25 cellular contexts compared by ENCODE assay signal in genomic region chr20:24157213-24157612, GRCh38.
DNase-seq lines count a peak whose midpoint lies in the region; ATAC-seq and TF ChIP-seq lines count a peak whose summit lies in the region.
"Had no signal": no experiment of that assay in that cellular context is flagged by ENCODE, and none has a peak within 500 bp of the region (broad histone marks: within the 10 kb centered on the region; RNA-seq: fewer than 3 reads in every experiment).

No MANE protein-coding gene starts in this region.

- no peaks in the 10 kb centered on the region for H3K4me1 ChIP-seq in right cardiac atrium (ENCODE audit: control insufficient read depth, insufficient read depth, low read length)
- H3K4me1 ChIP-seq: BE2C, upper lobe of left lung had no signal

- CTCF ChIA-PET in GM10248 (lab: Yijun Ruan, JAX) = interaction anchor here (1.3 kb wide), 1 partner anchor 12 kb away, joined by 3 read pairs; no protein-coding TSS in a partner anchor

- H3K27ac ChIP-seq in right cardiac atrium (ENCODE audit: low read length) = no peak overlapping the region
- H3K27ac ChIP-seq: skin epidermis, upper lobe of left lung, VCaP had no signal

- peaks cover 15% of the 10 kb centered on the region for H3K27me3 Mint-ChIP-seq in activated naive CD8-positive, alpha-beta T cell treated with anti-CD3 and anti-CD28 coated beads, Interleukin-2, amount 10 ng/mL, durations not matched to agents 7 days and 5 days
- H3K27me3 Mint-ChIP-seq in activated naive CD8-positive, alpha-beta T cell treated with anti-CD3 and anti-CD28 coated beads, Interleukin-2, amount 50 U/mL, for 24 hours = peaks cover 3% of the 10 kb centered on the region
- peaks cover 12 to 24% of the 10 kb centered on the region in 2 donors for H3K27me3 Mint-ChIP-seq in effector memory CD8-positive, alpha-beta T cell

- intact Hi-C loops in right cardiac atrium (cut with DNase I) = loop anchor here in 1 of 4 donors (5.0 to 10.0 kb wide), 2 partner anchors 628 to 760 kb away; no protein-coding TSS in a partner anchor

- H3K27me3 ChIP-seq in right cardiac atrium (ENCODE audit: control insufficient read depth, insufficient read depth) = no peaks in the 10 kb centered on the region
- H3K27me3 ChIP-seq: BE2C, upper lobe of left lung had no signal

- POLR2A ChIA-PET in activated naive CD8-positive, alpha-beta T cell treated with anti-CD3 and anti-CD28 coated beads, Interleukin-2, amount 10 ng/mL, durations not matched to agents 7 days and 5 days (lab: Charles Lee) = no interaction called here
- POLR2A ChIA-PET in GM10248 (lab: Yijun Ruan, JAX) = no interaction called here

- DNase-seq in activated naive CD8-positive, alpha-beta T cell treated with anti-CD3 and anti-CD28 coated beads, Interleukin-2, amount 10 ng/mL, durations not matched to agents 7 days and 5 days = no peak
- no peak for DNase-seq in activated naive CD8-positive, alpha-beta T cell treated with anti-CD3 and anti-CD28 coated beads, Interleukin-2, amount 50 U/mL, for 24 hours
- DNase-seq in SK-MEL-5 (ENCODE audit: low read depth, low spot score) = peak; percentile 21
- DNase-seq in effector memory CD8-positive, alpha-beta T cell = peak; percentile 54 to 64 (median 57)
- DNase-seq in stimulated activated effector memory CD8-positive, alpha-beta T cell treated with anti-CD3 and anti-CD28 coated beads, Interleukin-12 subunit alpha, Interleukin-12 subunit beta, amount 100 ng/mL, for 72 hours (ENCODE audit: low spot score in 2 of 2) = peak; percentile 15 to 69
- DNase-seq in right cardiac atrium = no peak
- no peak for DNase-seq in GM10248 (ENCODE audit: extremely low spot score)
- DNase-seq: ACHN; activated CD4-positive, alpha-beta T cell treated with anti-CD3 and anti-CD28 coated beads, Interleukin-2, amount 10 ng/mL, durations not matched to agents 24 days and 14 days; BE2C; cerebellar nuclear complex; COR-L47; GF-D8; NCI-H1092; NCI-H187; NCI-H2171; NCI-H524; SHP77; substantia nigra; T-helper 9 cell; upper lobe of left lung had no signal

- H3K4me1 Mint-ChIP-seq in activated naive CD8-positive, alpha-beta T cell treated with anti-CD3 and anti-CD28 coated beads, Interleukin-2, amount 10 ng/mL, durations not matched to agents 7 days and 5 days = peaks cover 11% of the 10 kb centered on the region
- H3K4me1 Mint-ChIP-seq in activated naive CD8-positive, alpha-beta T cell treated with anti-CD3 and anti-CD28 coated beads, Interleukin-2, amount 50 U/mL, for 24 hours = no peaks in the 10 kb centered on the region
- H3K4me1 Mint-ChIP-seq in effector memory CD8-positive, alpha-beta T cell (ENCODE audit: low read depth in 2 of 2) = peaks cover 7 to 16% of the 10 kb centered on the region in 2 donors
- H3K4me1 Mint-ChIP-seq in stimulated activated effector memory CD8-positive, alpha-beta T cell treated with anti-CD3 and anti-CD28 coated beads, Interleukin-12 subunit alpha, Interleukin-12 subunit beta, amount 100 ng/mL, for 72 hours = peaks cover 22% of the 10 kb centered on the region

- no peak for TF ChIP-seq CTCF in GM10248 (IDR thresholded peaks at IDR 0.05; ENCODE audit: control extremely low read depth, extremely low read depth, low read depth, missing control alignments)

- ATAC-seq in activated naive CD8-positive, alpha-beta T cell treated with anti-CD3 and anti-CD28 coated beads, Interleukin-2, amount 10 ng/mL, durations not matched to agents 7 days and 5 days (ENCODE audit: low read depth) = peak; percentile 73
- no peak for ATAC-seq in activated naive CD8-positive, alpha-beta T cell treated with anti-CD3 and anti-CD28 coated beads, Interleukin-2, amount 50 U/mL, for 24 hours
- ATAC-seq in effector memory CD8-positive, alpha-beta T cell (replicated peaks) = peak; percentile 99
- ATAC-seq in stimulated activated effector memory CD8-positive, alpha-beta T cell treated with anti-CD3 and anti-CD28 coated beads, Interleukin-12 subunit alpha, Interleukin-12 subunit beta, amount 100 ng/mL, for 72 hours = peak; percentile 95
- ATAC-seq in right cardiac atrium (no peak), HG03520 (IDR thresholded peaks at IDR 0.05; ENCODE audit: unreplicated experiment) (no peak)

- no peaks in the 10 kb centered on the region for H3K36me3 Mint-ChIP-seq in activated naive CD8-positive, alpha-beta T cell treated with anti-CD3 and anti-CD28 coated beads, Interleukin-2, amount 10 ng/mL, durations not matched to agents 7 days and 5 days
- no peaks in the 10 kb centered on the region for H3K36me3 Mint-ChIP-seq in activated naive CD8-positive, alpha-beta T cell treated with anti-CD3 and anti-CD28 coated beads, Interleukin-2, amount 50 U/mL, for 24 hours (ENCODE audit: low read depth)
- peaks cover 2% of the 10 kb centered on the region for H3K36me3 Mint-ChIP-seq in effector memory CD8-positive, alpha-beta T cell (ENCODE audit: insufficient read depth)
- no peaks in the 10 kb centered on the region for H3K36me3 Mint-ChIP-seq in stimulated activated effector memory CD8-positive, alpha-beta T cell treated with anti-CD3 and anti-CD28 coated beads, Interleukin-12 subunit alpha, Interleukin-12 subunit beta, amount 100 ng/mL, for 72 hours

- in situ Hi-C loops in SK-MEL-5 (cut with HindIII; ENCODE audit: low pct_unique_long_range_greater_than_20kb, low sequenced_read_pairs) = no loop called here

- no peak overlapping the region for H3K27ac Mint-ChIP-seq in activated naive CD8-positive, alpha-beta T cell treated with anti-CD3 and anti-CD28 coated beads, Interleukin-2, amount 10 ng/mL, durations not matched to agents 7 days and 5 days
- H3K27ac Mint-ChIP-seq in activated naive CD8-positive, alpha-beta T cell treated with anti-CD3 and anti-CD28 coated beads, Interleukin-2, amount 50 U/mL, for 24 hours = no peak overlapping the region
- peak overlapping the region in 1 of 2 donors; percentile 89 for H3K27ac Mint-ChIP-seq in effector memory CD8-positive, alpha-beta T cell
- peak overlapping the region; percentile 73 for H3K27ac Mint-ChIP-seq in stimulated activated effector memory CD8-positive, alpha-beta T cell treated with anti-CD3 and anti-CD28 coated beads, Interleukin-12 subunit alpha, Interleukin-12 subunit beta, amount 100 ng/mL, for 72 hours
- H3K27ac Mint-ChIP-seq: activated CD4-positive, alpha-beta T cell treated with anti-CD3 and anti-CD28 coated beads, Interleukin-2, amount 10 ng/mL, durations not matched to agents 24 days and 14 days; nephron had no signal

- H3K4me3 Mint-ChIP-seq in activated naive CD8-positive, alpha-beta T cell treated with anti-CD3 and anti-CD28 coated beads, Interleukin-2, amount 10 ng/mL, durations not matched to agents 7 days and 5 days = no peak overlapping the region
- H3K4me3 Mint-ChIP-seq in activated naive CD8-positive, alpha-beta T cell treated with anti-CD3 and anti-CD28 coated beads, Interleukin-2, amount 50 U/mL, for 24 hours = no peak overlapping the region
- H3K4me3 Mint-ChIP-seq in effector memory CD8-positive, alpha-beta T cell = peak overlapping the region; percentile 6 to 10
- H3K4me3 Mint-ChIP-seq in stimulated activated effector memory CD8-positive, alpha-beta T cell treated with anti-CD3 and anti-CD28 coated beads, Interleukin-12 subunit alpha, Interleukin-12 subunit beta, amount 100 ng/mL, for 72 hours = no peak overlapping the region
- H3K4me3 Mint-ChIP-seq: activated CD4-positive, alpha-beta T cell treated with anti-CD3 and anti-CD28 coated beads, Interleukin-2, amount 10 ng/mL, durations not matched to agents 24 days and 14 days; nephron had no signal

- no peaks in the 10 kb centered on the region for H3K9me3 ChIP-seq in right cardiac atrium (ENCODE audit: control insufficient read depth, low read length)
- H3K9me3 ChIP-seq: BE2C, upper lobe of left lung had no signal

- H3K4me3 ChIP-seq in right cardiac atrium (ENCODE audit: low read length) = no peak overlapping the region
- H3K4me3 ChIP-seq: skin epidermis, upper lobe of left lung had no signal

- WGBS in right cardiac atrium = 79% methylated on average over 4 of the region's 4 CpGs

- H3K9me3 Mint-ChIP-seq in activated naive CD8-positive, alpha-beta T cell treated with anti-CD3 and anti-CD28 coated beads, Interleukin-2, amount 10 ng/mL, durations not matched to agents 7 days and 5 days = no peaks in the 10 kb centered on the region
- no peaks in the 10 kb centered on the region for H3K9me3 Mint-ChIP-seq in activated naive CD8-positive, alpha-beta T cell treated with anti-CD3 and anti-CD28 coated beads, Interleukin-2, amount 50 U/mL, for 24 hours
- no peaks in the 10 kb centered on the region for H3K9me3 Mint-ChIP-seq in effector memory CD8-positive, alpha-beta T cell
- no peaks in the 10 kb centered on the region for H3K9me3 Mint-ChIP-seq in stimulated activated effector memory CD8-positive, alpha-beta T cell treated with anti-CD3 and anti-CD28 coated beads, Interleukin-12 subunit alpha, Interleukin-12 subunit beta, amount 100 ng/mL, for 72 hours
- H3K9me3 Mint-ChIP-seq: activated CD4-positive, alpha-beta T cell treated with anti-CD3 and anti-CD28 coated beads, Interleukin-2, amount 10 ng/mL, durations not matched to agents 24 days and 14 days; nephron had no signal

Comparison
In these comparisons a context has a peak if more than half of its experiments do, and no peak if none do; other contexts are left out.
1. ATAC-seq: peak in activated naive CD8-positive, alpha-beta T cell treated with anti-CD3 and anti-CD28 coated beads, Interleukin-2, amount 10 ng/mL, durations not matched to agents 7 days and 5 days (single experiment), effector memory CD8-positive, alpha-beta T cell (single experiment) and stimulated activated effector memory CD8-positive, alpha-beta T cell treated with anti-CD3 and anti-CD28 coated beads, Interleukin-12 subunit alpha, Interleukin-12 subunit beta, amount 100 ng/mL, for 72 hours (single experiment); none in activated naive CD8-positive, alpha-beta T cell treated with anti-CD3 and anti-CD28 coated beads, Interleukin-2, amount 50 U/mL, for 24 hours (single experiment), right cardiac atrium (0 of 2) and HG03520 (single experiment).
2. DNase-seq: peak in SK-MEL-5 (single experiment), effector memory CD8-positive, alpha-beta T cell (3 of 3) and stimulated activated effector memory CD8-positive, alpha-beta T cell treated with anti-CD3 and anti-CD28 coated beads, Interleukin-12 subunit alpha, Interleukin-12 subunit beta, amount 100 ng/mL, for 72 hours (2 of 2); none in activated naive CD8-positive, alpha-beta T cell treated with anti-CD3 and anti-CD28 coated beads, Interleukin-2, amount 10 ng/mL, durations not matched to agents 7 days and 5 days (single experiment), activated naive CD8-positive, alpha-beta T cell treated with anti-CD3 and anti-CD28 coated beads, Interleukin-2, amount 50 U/mL, for 24 hours (single experiment), right cardiac atrium (0 of 3) and GM10248 (single experiment).
3. H3K4me3 Mint-ChIP-seq: peak in effector memory CD8-positive, alpha-beta T cell (2 of 2); none in activated naive CD8-positive, alpha-beta T cell treated with anti-CD3 and anti-CD28 coated beads, Interleukin-2, amount 10 ng/mL, durations not matched to agents 7 days and 5 days (single experiment), activated naive CD8-positive, alpha-beta T cell treated with anti-CD3 and anti-CD28 coated beads, Interleukin-2, amount 50 U/mL, for 24 hours (single experiment) and stimulated activated effector memory CD8-positive, alpha-beta T cell treated with anti-CD3 and anti-CD28 coated beads, Interleukin-12 subunit alpha, Interleukin-12 subunit beta, amount 100 ng/mL, for 72 hours (single experiment).